ENCODE assay signal across 18 cellular contexts in the genomic region with DNA sequence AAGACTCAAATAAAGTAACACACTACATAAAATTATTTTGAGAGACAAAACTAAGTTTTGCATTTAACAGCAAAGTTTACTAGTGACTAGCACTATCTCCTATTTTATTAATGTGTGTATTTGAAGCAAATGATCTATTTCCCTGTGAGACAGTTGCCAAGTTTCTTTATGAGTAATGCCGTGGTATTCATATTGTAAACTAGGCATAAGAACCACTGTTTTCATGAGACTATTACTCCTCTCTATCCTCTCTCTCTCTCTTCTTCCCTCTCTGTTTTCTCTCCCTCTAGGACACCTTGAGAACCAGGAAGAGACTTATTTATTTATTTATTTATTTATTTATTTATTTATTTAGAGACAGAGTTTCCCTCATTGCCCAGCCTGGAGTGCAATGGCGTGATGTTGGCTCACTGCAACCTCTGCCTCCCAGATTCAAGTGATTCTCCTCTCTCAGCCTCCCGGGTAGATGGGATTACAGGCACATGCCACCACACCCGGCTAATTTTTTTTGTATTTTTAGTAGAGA.
DNase-seq lines count a peak whose midpoint lies in the region; ATAC-seq, FAIRE-seq and TF ChIP-seq lines count a peak whose summit lies in the region.
"Had no signal": no experiment of that assay in that cellular context is flagged by ENCODE, and none has a peak within 500 bp of the region (broad histone marks: within the 10 kb centered on the region; RNA-seq: fewer than 3 reads in every experiment).

No MANE protein-coding gene starts in this region.

- H3K36me3 Mint-ChIP-seq in astrocyte (ENCODE audit: low read depth, unreplicated experiment) = no peaks in the 10 kb centered on the region

- FAIRE-seq in A549 (lab: Jason Lieb, UNC) = no peak
- FAIRE-seq in astrocyte (lab: Jason Lieb, UNC) = no peak
- FAIRE-seq: K562 had no signal

- 66% methylated on average over 4 of the region's 4 CpGs for WGBS in A549 (ENCODE audit: missing lambda C conversion rate)

- H3K27ac ChIP-seq in A549 (no peak overlapping the region), HEK293 (ENCODE audit: extremely low read depth, low read depth, low read length) (no peak overlapping the region), astrocyte (ENCODE audit: low read depth, low read length) (no peak overlapping the region), dorsolateral prefrontal cortex (no peak overlapping the region), caudate nucleus (ENCODE audit: low read depth, low read length) (no peak overlapping the region)
- H3K27ac ChIP-seq: right atrium auricular region, uterus had no signal

- H3K79me2 ChIP-seq in astrocyte (ENCODE audit: insufficient read depth, low read length) = no peaks in the 10 kb centered on the region

- ATAC-seq in A549 = peak in 1 of 2 experiments; percentile 58; a peak in 3 of 6 replicates
- ATAC-seq: K562, left cardiac atrium, Panc1 had no signal

- H3K4me1 Mint-ChIP-seq in astrocyte (ENCODE audit: low read depth, unreplicated experiment) = peaks cover 17% of the 10 kb centered on the region

- peak in 1 of 2 experiments; percentile 22 for DNase-seq in A549 (ENCODE audit: low read depth in 1 of 2, low spot score in 1 of 2)
- DNase-seq in astrocyte (ENCODE audit: low read depth) = peak; percentile 54
- DNase-seq in fibroblast of pulmonary artery (ENCODE audit: low read depth) = peak; percentile 33
- DNase-seq in dorsolateral prefrontal cortex = no peak
- no peak for DNase-seq in caudate nucleus (lab: John Stamatoyannopoulos, UW)
- DNase-seq in superior temporal gyrus (ENCODE audit: extremely low spot score) = no peak
- DNase-seq in DMS153 (lab: John Stamatoyannopoulos, UW) = no peak
- DNase-seq: activated CD4-positive, alpha-beta T cell treated with anti-CD3 and anti-CD28 coated beads for 4 hours; aorta; CD8-positive, alpha-beta memory T cell; left cardiac atrium; NCI-H1092; NCI-H2107; uterus had no signal

- TF ChIP-seq EP300 in A549 (IDR thresholded peaks at IDR 0.05) = no peak

- H3K4me1 ChIP-seq in A549 = peaks cover 56% of the 10 kb centered on the region
- peaks cover 9% of the 10 kb centered on the region; the same call in 1 of the 2 replicates for H3K4me1 ChIP-seq in HEK293 (ENCODE audit: control insufficient read depth, insufficient read depth, low read length)
- no peaks in the 10 kb centered on the region for H3K4me1 ChIP-seq in astrocyte (ENCODE audit: insufficient read depth, low read length)
- H3K4me1 ChIP-seq: uterus had no signal

- H3K36me3 ChIP-seq in HEK293 (ENCODE audit: control insufficient read depth in 2 of 2, insufficient read depth in 1 of 2, low read length in 2 of 2) (no peaks in the 10 kb centered on the region), astrocyte (ENCODE audit: insufficient read depth, low read length) (no peaks in the 10 kb centered on the region)
- H3K36me3 ChIP-seq: right atrium auricular region, uterus had no signal

- H3K9me3 Mint-ChIP-seq in astrocyte (ENCODE audit: unreplicated experiment) = no peaks in the 10 kb centered on the region
- H3K9me3 Mint-ChIP-seq: CD8-positive, alpha-beta memory T cell had no signal

- intact Hi-C loops in dorsolateral prefrontal cortex (cut with DNase I) = no loop called here

- H3K27ac Mint-ChIP-seq in astrocyte (ENCODE audit: unreplicated experiment) = no peak overlapping the region

- H3K4me2 ChIP-seq in A549 (peak overlapping the region; percentile 19), astrocyte (ENCODE audit: low read length) (no peak overlapping the region)

- no peaks in the 10 kb centered on the region for H3K27me3 ChIP-seq in astrocyte (ENCODE audit: insufficient read depth, low read length)
- no peaks in the 10 kb centered on the region for H3K27me3 ChIP-seq in dorsolateral prefrontal cortex
- H3K27me3 ChIP-seq: right atrium auricular region, uterus had no signal

- no peak overlapping the region for H3K4me3 ChIP-seq in A549
- H3K4me3 ChIP-seq in HEK293 (ENCODE audit: low read depth, low read length) = no peak overlapping the region
- no peak overlapping the region for H3K4me3 ChIP-seq in astrocyte (ENCODE audit: insufficient read depth, low read depth, low read length)
- no peak overlapping the region for H3K4me3 ChIP-seq in fibroblast of pulmonary artery (replicated peaks; ENCODE audit: low read depth, low read length)
- no peak overlapping the region for H3K4me3 ChIP-seq in dorsolateral prefrontal cortex
- H3K4me3 ChIP-seq: K562, right atrium auricular region, uterus had no signal

- H3K9me3 ChIP-seq in A549 = no peaks in the 10 kb centered on the region
- no peaks in the 10 kb centered on the region for H3K9me3 ChIP-seq in HEK293 (ENCODE audit: control insufficient read depth, insufficient read depth, low read depth, low read length)
- no peaks in the 10 kb centered on the region for H3K9me3 ChIP-seq in astrocyte (ENCODE audit: insufficient read depth, low read depth, low read length)
- H3K9me3 ChIP-seq: right atrium auricular region, uterus had no signal

- H2AFZ ChIP-seq in astrocyte (ENCODE audit: low read depth, low read length) = no peak overlapping the region

- no peak for TF ChIP-seq POLR2A in A549 (IDR thresholded peaks at IDR 0.05; ENCODE audit: low read length)

- no peak for TF ChIP-seq RAD21 in A549 (conservative IDR thresholded peaks at IDR 0.05 in 1 of 2, IDR thresholded peaks at IDR 0.05 in 1 of 2)

- POLR2A ChIA-PET in A549 (lab: Yijun Ruan, JAX) = no interaction called here
- POLR2A ChIA-PET in HEK293 (lab: Yijun Ruan, JAX) = interaction anchor here (1.9 kb wide), 1 partner anchor 56 kb away, joined by 7 read pairs; a partner anchor contains a TSS

- no peaks in the 10 kb centered on the region for H3K27me3 Mint-ChIP-seq in astrocyte (ENCODE audit: low read depth, unreplicated experiment)
- H3K27me3 Mint-ChIP-seq: CD8-positive, alpha-beta memory T cell had no signal

- H4K20me1 ChIP-seq in astrocyte (ENCODE audit: insufficient read depth, low read length) = peaks cover 10% of the 10 kb centered on the region

- H3K9ac ChIP-seq in astrocyte (ENCODE audit: low read length) = no peak overlapping the region

- CTCF ChIA-PET in A549 (lab: Yijun Ruan, JAX) (interaction anchor here (1.6 kb wide), 1 partner anchor 65 kb away, joined by 3 read pairs; no protein-coding TSS in a partner anchor), HEK293 (lab: Yijun Ruan, JAX) (interaction anchor here (0.6 kb wide), 1 partner anchor 345 kb away, joined by 3 read pairs; no protein-coding TSS in a partner anchor)

- no peak for TF ChIP-seq CTCF in A549 (IDR thresholded peaks at IDR 0.05)
- no peak for TF ChIP-seq CTCF in HEK293 (tag by site-specific recombination; IDR thresholded peaks at IDR 0.05)
- no peak for TF ChIP-seq CTCF in astrocyte (IDR thresholded peaks at IDR 0.05; ENCODE audit: insufficient read depth, low read depth, low read length)
- TF ChIP-seq CTCF in fibroblast of pulmonary artery (IDR thresholded peaks at IDR 0.05; ENCODE audit: low read length, missing control alignments) = no peak
- TF ChIP-seq CTCF in dorsolateral prefrontal cortex (IDR thresholded peaks at IDR 0.05 in 54 of 56, conservative IDR thresholded peaks at IDR 0.05 in 2 of 56; ENCODE audit: low read depth in 1 of 56, partially characterized antibody in 56 of 56) = no peak

- no peak overlapping the region for H3K4me3 Mint-ChIP-seq in astrocyte (ENCODE audit: unreplicated experiment)
- H3K4me3 Mint-ChIP-seq: CD8-positive, alpha-beta memory T cell had no signal

TF ChIP-seq in A549, 52 proteins besides CTCF, POLR2A, EP300 and RAD21:
- TF ChIP-seq ZC3H11A (IDR thresholded peaks at IDR 0.05) (peak; percentile 97), CHD4 (IDR thresholded peaks at IDR 0.05; ENCODE audit: borderline replicate concordance) (no peak), HOXB5 (CRISPR knock-in tag; IDR thresholded peaks at IDR 0.05) (no peak), KDM1A (IDR thresholded peaks at IDR 0.05; ENCODE audit: low read depth) (no peak)

TF ChIP-seq in HEK293, 187 proteins besides CTCF, POLR2A, EP300 and RAD21 (continues in another document):
- TF ChIP-seq, protein P1, sequence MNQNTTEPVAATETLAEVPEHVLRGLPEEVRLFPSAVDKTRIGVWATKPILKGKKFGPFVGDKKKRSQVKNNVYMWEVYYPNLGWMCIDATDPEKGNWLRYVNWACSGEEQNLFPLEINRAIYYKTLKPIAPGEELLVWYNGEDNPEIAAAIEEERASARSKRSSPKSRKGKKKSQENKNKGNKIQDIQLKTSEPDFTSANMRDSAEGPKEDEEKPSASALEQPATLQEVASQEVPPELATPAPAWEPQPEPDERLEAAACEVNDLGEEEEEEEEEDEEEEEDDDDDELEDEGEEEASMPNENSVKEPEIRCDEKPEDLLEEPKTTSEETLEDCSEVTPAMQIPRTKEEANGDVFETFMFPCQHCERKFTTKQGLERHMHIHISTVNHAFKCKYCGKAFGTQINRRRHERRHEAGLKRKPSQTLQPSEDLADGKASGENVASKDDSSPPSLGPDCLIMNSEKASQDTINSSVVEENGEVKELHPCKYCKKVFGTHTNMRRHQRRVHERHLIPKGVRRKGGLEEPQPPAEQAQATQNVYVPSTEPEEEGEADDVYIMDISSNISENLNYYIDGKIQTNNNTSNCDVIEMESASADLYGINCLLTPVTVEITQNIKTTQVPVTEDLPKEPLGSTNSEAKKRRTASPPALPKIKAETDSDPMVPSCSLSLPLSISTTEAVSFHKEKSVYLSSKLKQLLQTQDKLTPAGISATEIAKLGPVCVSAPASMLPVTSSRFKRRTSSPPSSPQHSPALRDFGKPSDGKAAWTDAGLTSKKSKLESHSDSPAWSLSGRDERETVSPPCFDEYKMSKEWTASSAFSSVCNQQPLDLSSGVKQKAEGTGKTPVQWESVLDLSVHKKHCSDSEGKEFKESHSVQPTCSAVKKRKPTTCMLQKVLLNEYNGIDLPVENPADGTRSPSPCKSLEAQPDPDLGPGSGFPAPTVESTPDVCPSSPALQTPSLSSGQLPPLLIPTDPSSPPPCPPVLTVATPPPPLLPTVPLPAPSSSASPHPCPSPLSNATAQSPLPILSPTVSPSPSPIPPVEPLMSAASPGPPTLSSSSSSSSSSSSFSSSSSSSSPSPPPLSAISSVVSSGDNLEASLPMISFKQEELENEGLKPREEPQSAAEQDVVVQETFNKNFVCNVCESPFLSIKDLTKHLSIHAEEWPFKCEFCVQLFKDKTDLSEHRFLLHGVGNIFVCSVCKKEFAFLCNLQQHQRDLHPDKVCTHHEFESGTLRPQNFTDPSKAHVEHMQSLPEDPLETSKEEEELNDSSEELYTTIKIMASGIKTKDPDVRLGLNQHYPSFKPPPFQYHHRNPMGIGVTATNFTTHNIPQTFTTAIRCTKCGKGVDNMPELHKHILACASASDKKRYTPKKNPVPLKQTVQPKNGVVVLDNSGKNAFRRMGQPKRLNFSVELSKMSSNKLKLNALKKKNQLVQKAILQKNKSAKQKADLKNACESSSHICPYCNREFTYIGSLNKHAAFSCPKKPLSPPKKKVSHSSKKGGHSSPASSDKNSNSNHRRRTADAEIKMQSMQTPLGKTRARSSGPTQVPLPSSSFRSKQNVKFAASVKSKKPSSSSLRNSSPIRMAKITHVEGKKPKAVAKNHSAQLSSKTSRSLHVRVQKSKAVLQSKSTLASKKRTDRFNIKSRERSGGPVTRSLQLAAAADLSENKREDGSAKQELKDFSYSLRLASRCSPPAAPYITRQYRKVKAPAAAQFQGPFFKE (tag by site-specific recombination; IDR thresholded peaks at IDR 0.05; ENCODE audit: borderline replicate concordance) = no peak
- TF ChIP-seq ZNF610 (tag by site-specific recombination; IDR thresholded peaks at IDR 0.05; ENCODE audit: borderline replicate concordance) = no peak
- TF ChIP-seq ZIC2 (tag by site-specific recombination; IDR thresholded peaks at IDR 0.05) = no peak

Comparison
In these comparisons a context has a peak if more than half of its experiments do, and no peak if none do; other contexts are left out.
1. DNase-seq: peak in astrocyte (single experiment) and fibroblast of pulmonary artery (single experiment); none in dorsolateral prefrontal cortex (0 of 10), caudate nucleus (0 of 61), superior temporal gyrus (single experiment) and DMS153 (single experiment).